In the genomic region with DNA sequence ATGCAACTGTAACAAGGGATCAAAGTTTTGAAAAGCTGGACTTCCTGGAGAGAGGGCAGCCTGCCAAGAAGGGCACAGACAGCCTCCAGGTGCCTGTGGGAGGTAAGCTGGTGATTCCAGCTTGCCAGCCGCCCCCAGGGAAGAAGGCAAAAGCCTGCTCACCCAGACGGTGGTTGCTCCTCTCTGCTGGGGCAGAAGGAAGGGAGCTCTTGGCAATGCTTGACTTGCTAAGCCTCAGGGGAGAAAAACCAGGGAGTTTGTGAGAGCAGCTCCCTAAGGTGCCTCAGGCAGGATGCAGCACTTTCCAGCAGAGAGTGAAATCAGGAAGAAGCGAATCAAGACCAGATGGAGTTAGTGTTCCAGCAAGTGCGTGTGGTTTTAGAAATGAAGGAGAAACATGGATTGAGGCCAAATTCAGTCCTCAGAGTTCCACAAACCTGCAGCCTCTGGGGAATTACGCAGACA, we compare ENCODE assay signal across 19 cellular contexts.
DNase-seq lines count a peak whose midpoint lies in the region; ATAC-seq and TF ChIP-seq lines count a peak whose summit lies in the region.
"Had no signal": no experiment of that assay in that cellular context is flagged by ENCODE, and none has a peak within 500 bp of the region (broad histone marks: within the 10 kb centered on the region; RNA-seq: fewer than 3 reads in every experiment).

No MANE protein-coding gene starts in this region.

- H3K27ac Mint-ChIP-seq in stimulated activated memory B cell treated with anti-CD40 and anti-IgM and Interleukin-4, amounts not matched to agents 10 μg/mL and 1 μg/mL and 100 μg/mL, for 72 hours = no peak overlapping the region
- H3K27ac Mint-ChIP-seq: activated T-helper 1 cell treated with anti-CD3 and anti-CD28 coated beads, Interleukin-12 subunit alpha, Interleukin-12 subunit beta, Interleukin-2, Interleukin-4 antibody, amounts not matched to agents 30 ng/mL and 10 ng/mL and 1 ng/mL, durations not matched to agents 14 hours and 24 hours and 36 hours; B cell had no signal

- no peaks in the 10 kb centered on the region for H3K27me3 Mint-ChIP-seq in stimulated activated memory B cell treated with anti-CD40 and anti-IgM and Interleukin-4, amounts not matched to agents 10 μg/mL and 1 μg/mL and 100 μg/mL, for 72 hours

- CTCF ChIA-PET in HEK293 (lab: Yijun Ruan, JAX) = interaction anchor here (0.6 to 0.9 kb wide), 2 partner anchors 20 to 62 kb away, joined by 3 read pairs; no protein-coding TSS in a partner anchor

- peaks cover 5% of the 10 kb centered on the region for H3K9me3 Mint-ChIP-seq in stimulated activated memory B cell treated with anti-CD40 and anti-IgM and Interleukin-4, amounts not matched to agents 10 μg/mL and 1 μg/mL and 100 μg/mL, for 72 hours
- H3K9me3 Mint-ChIP-seq: activated T-helper 1 cell treated with anti-CD3 and anti-CD28 coated beads, Interleukin-12 subunit alpha, Interleukin-12 subunit beta, Interleukin-2, Interleukin-4 antibody, amounts not matched to agents 30 ng/mL and 10 ng/mL and 1 ng/mL, durations not matched to agents 14 hours and 24 hours and 36 hours had no signal

- no peaks in the 10 kb centered on the region for H3K9me3 ChIP-seq in HEK293 (ENCODE audit: control insufficient read depth, insufficient read depth, low read depth, low read length)
- H3K9me3 ChIP-seq: colonic mucosa, ovary, SJCRH30 had no signal

- no peaks in the 10 kb centered on the region for H3K36me3 Mint-ChIP-seq in stimulated activated memory B cell treated with anti-CD40 and anti-IgM and Interleukin-4, amounts not matched to agents 10 μg/mL and 1 μg/mL and 100 μg/mL, for 72 hours

- intact Hi-C loops in left colon (cut with DNase I, micrococcal nuclease) = no loop called here

- H3K36me3 ChIP-seq in HEK293 (ENCODE audit: control insufficient read depth in 2 of 2, insufficient read depth in 1 of 2, low read length in 2 of 2) = no peaks in the 10 kb centered on the region
- H3K36me3 ChIP-seq: colonic mucosa, ovary, SJCRH30 had no signal

- H3K4me1 ChIP-seq in HEK293 (ENCODE audit: control insufficient read depth, insufficient read depth, low read length) = no peaks in the 10 kb centered on the region
- H3K4me1 ChIP-seq: colonic mucosa had no signal

- no peak for TF ChIP-seq CTCF in HEK293 (tag by site-specific recombination; IDR thresholded peaks at IDR 0.05)

- no peaks in the 10 kb centered on the region for H3K4me1 Mint-ChIP-seq in stimulated activated memory B cell treated with anti-CD40 and anti-IgM and Interleukin-4, amounts not matched to agents 10 μg/mL and 1 μg/mL and 100 μg/mL, for 72 hours
- H3K4me1 Mint-ChIP-seq: B cell had no signal

- no peak for TF ChIP-seq POLR2A in erythroblast (IDR thresholded peaks at IDR 0.05; ENCODE audit: low read length)

- ATAC-seq in left colon (peak; percentile 32), HG03135 (IDR thresholded peaks at IDR 0.05; ENCODE audit: unreplicated experiment) (no peak)
- ATAC-seq in stimulated activated memory B cell treated with anti-CD40 and anti-IgM and Interleukin-4, amounts not matched to agents 10 μg/mL and 1 μg/mL and 100 μg/mL, for 72 hours = no peak
- ATAC-seq: stimulated activated naive CD8-positive, alpha-beta T cell treated with anti-CD3 and anti-CD28 coated beads, Interleukin-15, Interleukin-2, amounts not matched to agents 100 U/mL and 50 U/mL, for 24 hours had no signal

- POLR2A ChIA-PET in HEK293 (lab: Yijun Ruan, JAX) = no interaction called here

- no peak overlapping the region for H3K4me3 Mint-ChIP-seq in stimulated activated memory B cell treated with anti-CD40 and anti-IgM and Interleukin-4, amounts not matched to agents 10 μg/mL and 1 μg/mL and 100 μg/mL, for 72 hours
- H3K4me3 Mint-ChIP-seq: activated T-helper 1 cell treated with anti-CD3 and anti-CD28 coated beads, Interleukin-12 subunit alpha, Interleukin-12 subunit beta, Interleukin-2, Interleukin-4 antibody, amounts not matched to agents 30 ng/mL and 10 ng/mL and 1 ng/mL, durations not matched to agents 14 hours and 24 hours and 36 hours; B cell had no signal

- no peak overlapping the region for H3K4me3 ChIP-seq in HEK293 (ENCODE audit: low read depth, low read length)
- H3K4me3 ChIP-seq: colonic mucosa, ovary, SJCRH30 had no signal

- peak; percentile 88 for DNase-seq in COR-L47 (lab: John Stamatoyannopoulos, UW)
- DNase-seq in NCI-H69 (lab: John Stamatoyannopoulos, UW) = peak; percentile 97
- peak in 1 of 2 donors; percentile 16 for DNase-seq in left colon
- DNase-seq in activated gamma-delta T cell treated with Interleukin-2 at 50 U/mL for 16 hours = no peak
- DNase-seq in erythroblast (lab: John Stamatoyannopoulos, UW) = no peak
- DNase-seq: activated CD4-positive, alpha-beta T cell treated with anti-CD3 and anti-CD28 coated beads, Interleukin-2, amount 50 U/mL, for 48 hours; colonic mucosa; glutamatergic neuron; NCI-H187; ovary; SJCRH30; stimulated activated naive CD8-positive, alpha-beta T cell treated with anti-CD3 and anti-CD28 coated beads, Interleukin-15, Interleukin-2, amounts not matched to agents 100 U/mL and 50 U/mL, for 24 hours had no signal

- H3K27ac ChIP-seq in HEK293 (ENCODE audit: extremely low read depth, low read depth, low read length) = no peak overlapping the region
- H3K27ac ChIP-seq: colonic mucosa, HL-60, KMS-11, ovary, SJCRH30 had no signal

TF ChIP-seq in HEK293, 187 proteins besides CTCF, POLR2A, EP300 and RAD21 (continues in another document):
- peak; percentile 34; the same call in 1 of the 2 replicates for TF ChIP-seq EGR2 (tag by site-specific recombination; IDR thresholded peaks at IDR 0.05; ENCODE audit: low read depth)
- no peak for TF ChIP-seq ZNF792 (tag by site-specific recombination; IDR thresholded peaks at IDR 0.05)
- TF ChIP-seq TRIM28 (IDR thresholded peaks at IDR 0.05; ENCODE audit: borderline replicate concordance, low read length) = no peak
- TF ChIP-seq ZNF837 (tag by site-specific recombination; IDR thresholded peaks at IDR 0.05) = no peak
- no peak for TF ChIP-seq ZNF155 (tag by site-specific recombination; IDR thresholded peaks at IDR 0.05)
- no peak for TF ChIP-seq ZNF292 (tag by site-specific recombination; IDR thresholded peaks at IDR 0.05; ENCODE audit: borderline replicate concordance, low read depth)
- no peak for TF ChIP-seq ZFP41 (tag by site-specific recombination; IDR thresholded peaks at IDR 0.05; ENCODE audit: borderline replicate concordance)
- no peak for TF ChIP-seq ZNF10 (tag by site-specific recombination; IDR thresholded peaks at IDR 0.05)
- TF ChIP-seq MZF1 (tag by site-specific recombination; IDR thresholded peaks at IDR 0.05; ENCODE audit: borderline replicate concordance) = no peak
- TF ChIP-seq, protein P1, sequence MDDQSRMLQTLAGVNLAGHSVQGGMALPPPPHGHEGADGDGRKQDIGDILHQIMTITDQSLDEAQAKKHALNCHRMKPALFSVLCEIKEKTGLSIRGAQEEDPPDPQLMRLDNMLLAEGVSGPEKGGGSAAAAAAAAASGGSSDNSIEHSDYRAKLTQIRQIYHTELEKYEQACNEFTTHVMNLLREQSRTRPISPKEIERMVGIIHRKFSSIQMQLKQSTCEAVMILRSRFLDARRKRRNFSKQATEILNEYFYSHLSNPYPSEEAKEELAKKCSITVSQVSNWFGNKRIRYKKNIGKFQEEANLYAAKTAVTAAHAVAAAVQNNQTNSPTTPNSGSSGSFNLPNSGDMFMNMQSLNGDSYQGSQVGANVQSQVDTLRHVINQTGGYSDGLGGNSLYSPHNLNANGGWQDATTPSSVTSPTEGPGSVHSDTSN (CRISPR knock-in tag; IDR thresholded peaks at IDR 0.05) = no peak
- no peak for TF ChIP-seq ATF2 (tag by site-specific recombination; IDR thresholded peaks at IDR 0.05; ENCODE audit: low read depth)

Comparison
In these comparisons a context has a peak if more than half of its experiments do, and no peak if none do; other contexts are left out.
1. DNase-seq: peak in COR-L47 (single experiment) and NCI-H69 (single experiment); none in activated gamma-delta T cell treated with Interleukin-2 at 50 U/mL for 16 hours (single experiment) and erythroblast (0 of 2).